In genomic region chr5:7850241-7850532, GRCh38 we compare ENCODE assay signal across 9 cellular contexts. TPM values are rescaled to one million over a fixed set of nuclear protein-coding genes. Genes with fewer than 3 reads are reported as not detected.
A peak's percentile ranks its signal among the peaks of the same experiment; 100 is the strongest.
DNase-seq lines count a peak whose midpoint lies in the region; ATAC-seq, FAIRE-seq and TF ChIP-seq lines count a peak whose summit lies in the region.
"Had no signal": no experiment of that assay in that cellular context is flagged by ENCODE, and none has a peak within 500 bp of the region (broad histone marks: within the 10 kb centered on the region; RNA-seq: fewer than 3 reads in every experiment).

No MANE protein-coding gene starts in this region.

- ATAC-seq in activated T-helper 17 cell treated with anti-CD3 and anti-CD28 coated beads, Interleukin-2, amount 50 U/mL, for 72 hours (replicated peaks), result peak; percentile 41
- ATAC-seq in left cardiac atrium (peak; percentile 31 to 42), psoas muscle (peak; percentile 9 to 48 (median 26))

- no peak for TF ChIP-seq CTCF in psoas muscle (IDR thresholded peaks at IDR 0.05)

- H3K4me1 Mint-ChIP-seq in activated T-helper 17 cell treated with anti-CD3 and anti-CD28 coated beads, Interleukin-2, amount 50 U/mL, for 72 hours, result peaks cover 9% of the 10 kb centered on the region

- H3K27ac Mint-ChIP-seq in activated T-helper 17 cell treated with anti-CD3 and anti-CD28 coated beads, Interleukin-2, amount 50 U/mL, for 72 hours, result no peak overlapping the region

- intact Hi-C loops in left cardiac atrium (cut with DNase I) (loop anchor here in 1 of 2 donors (10.0 kb wide), 1 partner anchor 1085 kb away; no protein-coding TSS in a partner anchor), psoas muscle (cut with DNase I) (no loop called here)

- peak overlapping the region; percentile 70 for H3K4me3 ChIP-seq in psoas muscle
- H3K4me3 ChIP-seq: SK-N-MC had no signal

- H3K4me3 Mint-ChIP-seq in activated T-helper 17 cell treated with anti-CD3 and anti-CD28 coated beads, Interleukin-2, amount 50 U/mL, for 72 hours, result peak overlapping the region; percentile 55

- H3K36me3 ChIP-seq in ES-I3 (ENCODE audit: insufficient read depth, low read length) (no peaks in the 10 kb centered on the region), psoas muscle (ENCODE audit: insufficient read depth in 1 of 2, low read depth in 1 of 2) (no peaks in the 10 kb centered on the region)

- FAIRE-seq in H54 (lab: Jason Lieb, UNC), result no peak

- WGBS in psoas muscle, 3 donors, result 0 to 1% (median 0%) methylated on average over 14 to 15 of the region's 15 CpGs

- no peak overlapping the region for H3K27ac ChIP-seq in psoas muscle
- H3K27ac ChIP-seq: SK-N-MC had no signal

- H3K9me3 Mint-ChIP-seq in activated T-helper 17 cell treated with anti-CD3 and anti-CD28 coated beads, Interleukin-2, amount 50 U/mL, for 72 hours, result peaks cover 4% of the 10 kb centered on the region

- DNase-seq in left cardiac atrium (peak; percentile 26), psoas muscle (no peak), H54 (ENCODE audit: insufficient read length, low spot score) (no peak), KBM-7 (no peak), SHP77 treated with DMSO at 0.1 percent for 48 hours (lab: John Stamatoyannopoulos, UW) (no peak), DMS114 treated with DMSO at 0.1 percent for 48 hours (lab: John Stamatoyannopoulos, UW; ENCODE audit: unreplicated experiment) (no peak)

- peak overlapping the region; percentile 51 for H3K9ac ChIP-seq in ES-I3 (ENCODE audit: low read depth, low read length)

- H3K36me3 Mint-ChIP-seq in activated T-helper 17 cell treated with anti-CD3 and anti-CD28 coated beads, Interleukin-2, amount 50 U/mL, for 72 hours (ENCODE audit: low read depth), result no peaks in the 10 kb centered on the region

- peaks cover 17% of the 10 kb centered on the region for H3K27me3 Mint-ChIP-seq in activated T-helper 17 cell treated with anti-CD3 and anti-CD28 coated beads, Interleukin-2, amount 50 U/mL, for 72 hours

- H3K4me1 ChIP-seq in ES-I3 (ENCODE audit: insufficient read depth, low read length), result no peaks in the 10 kb centered on the region
- peaks cover 6% of the 10 kb centered on the region for H3K4me1 ChIP-seq in psoas muscle

- peaks cover 0 to 29% (median 8%) of the 10 kb centered on the region in 3 donors for H3K27me3 ChIP-seq in psoas muscle (ENCODE audit: insufficient read depth in 3 of 3, low read length in 2 of 3)

- H3K9me3 ChIP-seq in ES-I3 (ENCODE audit: control insufficient read depth, insufficient read depth, low read length) (no peaks in the 10 kb centered on the region), psoas muscle (no peaks in the 10 kb centered on the region)

- TF ChIP-seq POLR2A in H54 (IDR thresholded peaks at IDR 0.05; ENCODE audit: low read depth, low read length), result no peak

- in situ Hi-C loops in KBM-7 (cut with MboI; ENCODE audit: low pct_unique_long_range_greater_than_20kb, low sequenced_read_pairs), result no loop called here

RNA-seq across cellular contexts. Expression of gene CFAP90, which starts 0.7 kb away (rescaled TPM):
- not detected for total RNA-seq in activated T-helper 17 cell treated with anti-CD3 and anti-CD28 coated beads, Interleukin-2, amount 50 U/mL, for 72 hours
- total RNA-seq in left cardiac atrium (under 1 TPM; 0.15 to 0.16 TPM), psoas muscle (not detected)
- polyA plus RNA-seq in psoas muscle, result not detected

RNA-seq across cellular contexts. Expression of gene FASTKD3, which starts 18.6 kb away (rescaled TPM):
- 10 to 100 TPM in 1 of 2 donors, 1 to 10 TPM in 1; 7.9 to 13.4 TPM for total RNA-seq in activated T-helper 17 cell treated with anti-CD3 and anti-CD28 coated beads, Interleukin-2, amount 50 U/mL, for 72 hours
- total RNA-seq in left cardiac atrium, result 1 to 10 TPM; 5.4 to 6.8 TPM
- 1 to 10 TPM; 5.1 to 6.4 (median 5.8) TPM for total RNA-seq in psoas muscle
- polyA plus RNA-seq in psoas muscle, result 10 to 100 TPM in 2 of 3 donors, 1 to 10 TPM in 1; 7.8 to 15.2 (median 10.6) TPM

RNA-seq across cellular contexts. Expression of gene MTRR, which starts 18.8 kb away (rescaled TPM):
- total RNA-seq in activated T-helper 17 cell treated with anti-CD3 and anti-CD28 coated beads, Interleukin-2, amount 50 U/mL, for 72 hours, result 10 to 100 TPM; 27.5 to 62.6 TPM
- total RNA-seq in left cardiac atrium, result 10 to 100 TPM; 27.8 to 45.2 TPM
- 10 to 100 TPM; 48.2 to 69.1 (median 65.8) TPM for total RNA-seq in psoas muscle
- polyA plus RNA-seq in psoas muscle, result 10 to 100 TPM; 22.6 to 63.6 (median 52.1) TPM
